In genomic region chr7:27155816-27156507, GRCh38 we compare ENCODE assay signal across 7 cellular contexts. TPM values are rescaled to one million over a fixed set of nuclear protein-coding genes. Genes with fewer than 3 reads are reported as not detected.
DNase-seq lines count a peak whose midpoint lies in the region; ATAC-seq and TF ChIP-seq lines count a peak whose summit lies in the region.

No MANE protein-coding gene starts in this region.

- H3K4me3 Mint-ChIP-seq in GM23338 = peak overlapping the region; percentile 72

- no peaks in the 10 kb centered on the region for H3K36me3 ChIP-seq in GM23338 (ENCODE audit: insufficient read depth)
- no peaks in the 10 kb centered on the region for H3K36me3 ChIP-seq in fibroblast of lung (ENCODE audit: control insufficient read depth, insufficient read depth, low read length)
- H3K36me3 ChIP-seq in gastrocnemius medialis = no peaks in the 10 kb centered on the region

- H2AFZ ChIP-seq in GM23338 = peak overlapping the region; percentile 93
- H2AFZ ChIP-seq in fibroblast of lung (ENCODE audit: low read length) = peak overlapping the region; percentile 90

- peaks cover 20% of the 10 kb centered on the region for H3K4me1 Mint-ChIP-seq in GM23338

- H4K20me1 ChIP-seq in GM23338 (replicated peaks; ENCODE audit: insufficient read depth) = peaks cover 50% of the 10 kb centered on the region
- no peaks in the 10 kb centered on the region for H4K20me1 ChIP-seq in fibroblast of lung (ENCODE audit: control insufficient read depth, extremely low read depth, insufficient read depth, low read length)

- peaks cover 4% of the 10 kb centered on the region; the same call in 1 of the 2 replicates for H3K4me1 ChIP-seq in GM23338 (ENCODE audit: insufficient read depth)
- H3K4me1 ChIP-seq in fibroblast of lung (ENCODE audit: control insufficient read depth, extremely low read depth, insufficient read depth, low read length) = peaks cover 4% of the 10 kb centered on the region
- peaks cover 22 to 27% of the 10 kb centered on the region in 2 donors for H3K4me1 ChIP-seq in gastrocnemius medialis

- H3K27me3 Mint-ChIP-seq in GM23338 (ENCODE audit: insufficient read depth, low read depth, poor library complexity) = peaks cover 99% of the 10 kb centered on the region

- peak; percentile 13 to 51 for TF ChIP-seq POLR2A in gastrocnemius medialis (IDR thresholded peaks at IDR 0.05)

- DNase-seq in GM23338 (ENCODE audit: low spot score) = peak; percentile 54
- peak; percentile 58 for DNase-seq in RPMI7951 (ENCODE audit: low read depth)
- DNase-seq in fibroblast of lung (ENCODE audit: low read depth in 2 of 2) = peak in 1 of 2 donors; percentile 29
- DNase-seq in gastrocnemius medialis = peak in 1 of 2 donors; percentile 45
- no peak for DNase-seq in epidermal melanocyte (ENCODE audit: insufficient read length, low spot score)
- no peak for DNase-seq in pons (ENCODE audit: low spot score)
- DNase-seq in NCI-H2196 treated with DMSO at 0.1 percent for 48 hours (lab: John Stamatoyannopoulos, UW; ENCODE audit: unreplicated experiment) = no peak

- H3K4me2 ChIP-seq in GM23338 = peak overlapping the region; percentile 83
- peak overlapping the region; percentile 85 for H3K4me2 ChIP-seq in fibroblast of lung (ENCODE audit: extremely low read depth, insufficient read depth, low read length)

- H3K27me3 ChIP-seq in GM23338 (ENCODE audit: insufficient read depth) (peaks cover 100% of the 10 kb centered on the region), fibroblast of lung (ENCODE audit: control insufficient read depth, insufficient read depth, low read length) (no peaks in the 10 kb centered on the region), gastrocnemius medialis (no peaks in the 10 kb centered on the region)

- H3F3A ChIP-seq in GM23338 (replicated peaks; ENCODE audit: low read depth) = peaks cover 30% of the 10 kb centered on the region

- peak overlapping the region; percentile 67 for H3K9ac ChIP-seq in fibroblast of lung (ENCODE audit: insufficient read depth, low read length)

- no peaks in the 10 kb centered on the region for H3K9me3 ChIP-seq in fibroblast of lung (ENCODE audit: control insufficient read depth, insufficient read depth, low read depth, low read length)
- H3K9me3 ChIP-seq in gastrocnemius medialis = no peaks in the 10 kb centered on the region

- H3K27ac ChIP-seq in GM23338 (ENCODE audit: low read depth) (no peak overlapping the region), fibroblast of lung (ENCODE audit: insufficient read depth, low read length) (peak overlapping the region; percentile 63), gastrocnemius medialis (peak overlapping the region; percentile 83 to 97 (median 90))

- no peaks in the 10 kb centered on the region; the same call in 2 of the 3 replicates for H3K36me3 Mint-ChIP-seq in GM23338 (ENCODE audit: low read depth)

- peaks cover 12% of the 10 kb centered on the region; the same call in 2 of the 3 replicates for H3K9me3 Mint-ChIP-seq in GM23338

- intact Hi-C loops in gastrocnemius medialis (cut with DNase I; ENCODE audit: low total_unique reads) = loop anchor here (1.0 kb wide), 1 partner anchor 9 kb away; the partner anchor contains the start of gene HOXA9

- H3K79me2 ChIP-seq in GM23338 (replicated peaks; ENCODE audit: insufficient read depth) (no peaks in the 10 kb centered on the region), fibroblast of lung (ENCODE audit: control insufficient read depth, insufficient read depth, low read length) (peaks cover 10% of the 10 kb centered on the region)

- H3K27ac Mint-ChIP-seq in GM23338 = no peak overlapping the region

- ATAC-seq in GM23338 = peak; percentile 5
- peak; percentile 47 to 49 for ATAC-seq in gastrocnemius medialis

- no peaks in the 10 kb centered on the region for H3K9me2 ChIP-seq in GM23338 (ENCODE audit: insufficient read depth)

- in situ Hi-C loops in gastrocnemius medialis (cut with MboI; ENCODE audit: low sequenced_read_pairs in 4 of 4) = loop anchor here in 2 of 4 donors (10.0 to 25.0 kb wide), 3 partner anchors 781 to 944 kb away; partner anchors contain the start of genes CBX3 (in 1 of the 2) and HNRNPA2B1 (in 1 of the 2)

- peak overlapping the region; percentile 56 for H3K4me3 ChIP-seq in GM23338
- H3K4me3 ChIP-seq in fibroblast of lung (replicated peaks in 1 of 4; ENCODE audit: control extremely low read depth in 1 of 4, insufficient read depth in 1 of 4, low read depth in 3 of 4, low read length in 4 of 4) = peak overlapping the region; percentile 64 to 86 (median 73)
- H3K4me3 ChIP-seq in gastrocnemius medialis = peak overlapping the region; percentile 63 to 96 (median 81)

- no peak for TF ChIP-seq CTCF in GM23338 (conservative IDR thresholded peaks at IDR 0.05; ENCODE audit: low read depth in 2 of 2)
- no peak for TF ChIP-seq CTCF in fibroblast of lung (conservative IDR thresholded peaks at IDR 0.05 in 1 of 2, IDR thresholded peaks at IDR 0.05 in 1 of 2; ENCODE audit: low read depth in 1 of 2, low read length in 2 of 2)
- peak in 1 of 5 experiments; percentile 32 for TF ChIP-seq CTCF in gastrocnemius medialis (IDR thresholded peaks at IDR 0.05 in 4 of 5, conservative IDR thresholded peaks at IDR 0.05 in 1 of 5)

TF ChIP-seq in GM23338, 12 proteins besides CTCF, POLR2A, EP300 and RAD21:
- TF ChIP-seq ZNF331 (CRISPR knock-in tag; IDR thresholded peaks at IDR 0.05; ENCODE audit: low read depth) (no peak), EZH2phosphoT487 (IDR thresholded peaks at IDR 0.05; ENCODE audit: unreplicated experiment) (peak; percentile 98), EZH2 (IDR thresholded peaks at IDR 0.05; ENCODE audit: low read depth, unreplicated experiment) (peak; percentile 96), CREB1 (CRISPR knock-in tag; IDR thresholded peaks at IDR 0.05; ENCODE audit: low read depth) (no peak)

RNA-seq across cellular contexts. Expression of gene HOXA7, which starts 0.5 kb away (rescaled TPM):
- total RNA-seq in GM23338 (2014; rRNA removed; shearing (Covaris generic)) = not detected in 2 replicates
- polyA plus RNA-seq in GM23338 (2016; fragmentation: Nextera tagmentation; extraction: Ambion mirVana) = 0.24 TPM in 1 of 2 replicates, not detected in the other
- 16.4 and 19.7 TPM in 2 replicates for total RNA-seq in RPMI7951 (2014; rRNA removed; shearing (Covaris generic))
- total RNA-seq in fibroblast of lung = 1.0 and 1.2 TPM in 2 replicates
- 5.3 and 5.9 TPM in 2 replicates for polyA plus RNA-seq in fibroblast of lung
- 6.8 and 7.9 TPM in 2 replicates for polyA plus RNA-seq in fibroblast of lung (2012)
- 4.8 and 6.3 TPM in 2 replicates for polyA minus RNA-seq in fibroblast of lung (ENCODE audit: low replicate concordance)
- total RNA-seq in gastrocnemius medialis = 10 to 100 TPM in 1 of 4 donors, 1 to 10 TPM in 3; 5.3 to 12.8 (median 8.6) TPM

RNA-seq across cellular contexts. Expression of gene HOXA3, which starts 3.6 kb away (rescaled TPM):
- total RNA-seq in GM23338 (2014; rRNA removed; shearing (Covaris generic)) = not detected in 2 replicates
- not detected in 2 replicates for polyA plus RNA-seq in GM23338 (2016; fragmentation: Nextera tagmentation; extraction: Ambion mirVana)
- total RNA-seq in RPMI7951 (2014; rRNA removed; shearing (Covaris generic)) = 0.98 and 4.7 TPM in 2 replicates
- 1.5 TPM in 2 replicates for total RNA-seq in fibroblast of lung
- polyA plus RNA-seq in fibroblast of lung = 0.44 and 0.68 TPM in 2 replicates
- polyA plus RNA-seq in fibroblast of lung (2012) = 2.7 and 3.2 TPM in 2 replicates
- 0.41 and 1.6 TPM in 2 replicates for polyA minus RNA-seq in fibroblast of lung (ENCODE audit: low replicate concordance)
- 1 to 10 TPM in 3 of 4 donors, under 1 TPM in 1; 0.53 to 6.2 (median 3.0) TPM for total RNA-seq in gastrocnemius medialis

RNA-seq across cellular contexts. Expression of gene HOXA6, which starts 8.4 kb away (rescaled TPM):
- total RNA-seq in GM23338 (2014; rRNA removed; shearing (Covaris generic)) = not detected in 2 replicates
- polyA plus RNA-seq in GM23338 (2016; fragmentation: Nextera tagmentation; extraction: Ambion mirVana) (not detected in 2 replicates), fibroblast of lung (0.70 and 1.2 TPM in 2 replicates)
- 1.8 and 7.2 TPM in 2 replicates for total RNA-seq in RPMI7951 (2014; rRNA removed; shearing (Covaris generic))
- total RNA-seq in fibroblast of lung (3.6 and 4.4 TPM in 2 replicates), gastrocnemius medialis (1 to 10 TPM; 2.6 to 5.6 (median 4.2) TPM)
- polyA plus RNA-seq in fibroblast of lung (2012) = 1.6 and 3.8 TPM in 2 replicates
- polyA minus RNA-seq in fibroblast of lung (ENCODE audit: low replicate concordance) = 0.30 and 1.6 TPM in 2 replicates

RNA-seq across cellular contexts. Expression of gene HOXA9, which starts 9.4 kb away (rescaled TPM):
- not detected in 2 replicates for total RNA-seq in GM23338 (2014; rRNA removed; shearing (Covaris generic))
- polyA plus RNA-seq in GM23338 (2016; fragmentation: Nextera tagmentation; extraction: Ambion mirVana) (not detected in 2 replicates), fibroblast of lung (0.08 and 0.11 TPM in 2 replicates)
- total RNA-seq in RPMI7951 (2014; rRNA removed; shearing (Covaris generic)) = 0.12 TPM in 1 of 2 replicates, not detected in the other
- total RNA-seq in fibroblast of lung (under 0.01 TPM in 1 of 2 replicates, not detected in the other), gastrocnemius medialis (10 to 100 TPM; 18.9 to 30.3 (median 19.5) TPM)
- 0.09 TPM in 1 of 2 replicates, not detected in the other for polyA plus RNA-seq in fibroblast of lung (2012)
- polyA minus RNA-seq in fibroblast of lung (ENCODE audit: low replicate concordance) = not detected in 2 replicates

RNA-seq across cellular contexts. Expression of gene HOXA5, which starts 12.5 kb away (rescaled TPM):
- not detected in 2 replicates for total RNA-seq in GM23338 (2014; rRNA removed; shearing (Covaris generic))
- not detected in 2 replicates for polyA plus RNA-seq in GM23338 (2016; fragmentation: Nextera tagmentation; extraction: Ambion mirVana)
- total RNA-seq in RPMI7951 (2014; rRNA removed; shearing (Covaris generic)) = 4.7 and 5.6 TPM in 2 replicates
- total RNA-seq in fibroblast of lung = 18.3 and 22.1 TPM in 2 replicates
- 16.6 and 35.6 TPM in 2 replicates for polyA plus RNA-seq in fibroblast of lung
- polyA plus RNA-seq in fibroblast of lung (2012) = 17.5 and 31.8 TPM in 2 replicates
- polyA minus RNA-seq in fibroblast of lung (ENCODE audit: low replicate concordance) = 3.1 and 3.9 TPM in 2 replicates
- 1 to 10 TPM; 2.7 to 7.1 (median 7.0) TPM for total RNA-seq in gastrocnemius medialis

Comparison
In these comparisons a context has a peak if more than half of its experiments do, and no peak if none do; other contexts are left out.
1. DNase-seq: peak in GM23338 (single experiment) and RPMI7951 (single experiment); none in epidermal melanocyte (single experiment), pons (single experiment) and NCI-H2196 treated with DMSO at 0.1 percent for 48 hours (single experiment).
2. Peak in every context shown above with its lines, with median percentiles within 50 percentile points of each other: H3K4me3 ChIP-seq.